Comparison of ENCODE assay signal across 2 cellular contexts in the genomic region with DNA sequence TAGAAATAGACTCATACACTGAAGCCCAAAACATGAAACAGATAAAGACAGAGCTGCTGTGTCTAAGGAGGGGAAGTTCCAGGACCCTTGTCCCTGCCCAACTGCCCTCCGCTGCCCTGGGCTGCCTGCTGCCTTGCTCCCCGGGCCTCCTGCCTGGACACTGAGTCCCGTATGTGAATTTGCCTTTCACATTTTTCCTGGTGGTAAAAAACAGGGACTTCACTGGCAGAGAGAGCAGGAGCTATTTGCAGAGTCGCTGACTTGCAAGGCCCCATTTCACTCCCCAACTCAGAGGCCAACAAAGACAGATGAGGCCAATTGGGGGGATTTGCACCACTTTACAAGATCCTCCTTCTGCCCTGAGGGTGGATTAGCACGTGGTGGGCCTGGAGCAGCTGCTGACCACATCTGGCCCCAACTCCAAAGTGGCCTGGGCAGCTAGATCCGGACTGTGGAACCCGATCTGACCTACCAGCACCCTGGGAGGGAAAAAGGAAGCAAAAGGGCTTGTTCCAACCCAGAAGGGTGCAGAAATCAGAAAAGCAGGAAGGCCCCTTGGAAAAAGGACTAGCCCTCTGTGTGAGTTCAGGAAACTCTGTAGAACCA.
TF ChIP-seq lines count a peak whose summit lies in the region.

No MANE protein-coding gene starts in this region.

TF ChIP-seq in SK-N-SH, 30 proteins besides CTCF, POLR2A, EP300 and RAD21 (continued from another document):
- TF ChIP-seq, protein P1, sequence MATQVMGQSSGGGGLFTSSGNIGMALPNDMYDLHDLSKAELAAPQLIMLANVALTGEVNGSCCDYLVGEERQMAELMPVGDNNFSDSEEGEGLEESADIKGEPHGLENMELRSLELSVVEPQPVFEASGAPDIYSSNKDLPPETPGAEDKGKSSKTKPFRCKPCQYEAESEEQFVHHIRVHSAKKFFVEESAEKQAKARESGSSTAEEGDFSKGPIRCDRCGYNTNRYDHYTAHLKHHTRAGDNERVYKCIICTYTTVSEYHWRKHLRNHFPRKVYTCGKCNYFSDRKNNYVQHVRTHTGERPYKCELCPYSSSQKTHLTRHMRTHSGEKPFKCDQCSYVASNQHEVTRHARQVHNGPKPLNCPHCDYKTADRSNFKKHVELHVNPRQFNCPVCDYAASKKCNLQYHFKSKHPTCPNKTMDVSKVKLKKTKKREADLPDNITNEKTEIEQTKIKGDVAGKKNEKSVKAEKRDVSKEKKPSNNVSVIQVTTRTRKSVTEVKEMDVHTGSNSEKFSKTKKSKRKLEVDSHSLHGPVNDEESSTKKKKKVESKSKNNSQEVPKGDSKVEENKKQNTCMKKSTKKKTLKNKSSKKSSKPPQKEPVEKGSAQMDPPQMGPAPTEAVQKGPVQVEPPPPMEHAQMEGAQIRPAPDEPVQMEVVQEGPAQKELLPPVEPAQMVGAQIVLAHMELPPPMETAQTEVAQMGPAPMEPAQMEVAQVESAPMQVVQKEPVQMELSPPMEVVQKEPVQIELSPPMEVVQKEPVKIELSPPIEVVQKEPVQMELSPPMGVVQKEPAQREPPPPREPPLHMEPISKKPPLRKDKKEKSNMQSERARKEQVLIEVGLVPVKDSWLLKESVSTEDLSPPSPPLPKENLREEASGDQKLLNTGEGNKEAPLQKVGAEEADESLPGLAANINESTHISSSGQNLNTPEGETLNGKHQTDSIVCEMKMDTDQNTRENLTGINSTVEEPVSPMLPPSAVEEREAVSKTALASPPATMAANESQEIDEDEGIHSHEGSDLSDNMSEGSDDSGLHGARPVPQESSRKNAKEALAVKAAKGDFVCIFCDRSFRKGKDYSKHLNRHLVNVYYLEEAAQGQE (IDR thresholded peaks at IDR 0.05; ENCODE audit: low read depth, low read length), result no peak
- TF ChIP-seq SMC3 (IDR thresholded peaks at IDR 0.05; ENCODE audit: low read depth, low read length), result no peak
- TF ChIP-seq GATA2 (CRISPR knock-in tag; IDR thresholded peaks at IDR 0.05), result no peak
- TF ChIP-seq POLR2AphosphoS5 (IDR thresholded peaks at IDR 0.05; ENCODE audit: low read depth, low read length), result no peak
- no peak for TF ChIP-seq ELF1 (IDR thresholded peaks at IDR 0.05)
- TF ChIP-seq CHD2 (IDR thresholded peaks at IDR 0.05; ENCODE audit: low read length, partially characterized antibody), result no peak
- TF ChIP-seq TAF1 (IDR thresholded peaks at IDR 0.05; ENCODE audit: borderline replicate concordance, low read depth, low read length), result no peak

TF ChIP-seq in SK-N-SH treated with all-trans-retinoic acid at 6 μM for 48 hours, 23 proteins besides CTCF, POLR2A, EP300 and RAD21 (continued from another document):
- TF ChIP-seq ZFP30 (CRISPR knock-in tag; IDR thresholded peaks at IDR 0.05) (no peak), ARNTL (CRISPR knock-in tag; IDR thresholded peaks at IDR 0.05; ENCODE audit: borderline replicate concordance, low read depth) (no peak)
- TF ChIP-seq, protein P2, sequence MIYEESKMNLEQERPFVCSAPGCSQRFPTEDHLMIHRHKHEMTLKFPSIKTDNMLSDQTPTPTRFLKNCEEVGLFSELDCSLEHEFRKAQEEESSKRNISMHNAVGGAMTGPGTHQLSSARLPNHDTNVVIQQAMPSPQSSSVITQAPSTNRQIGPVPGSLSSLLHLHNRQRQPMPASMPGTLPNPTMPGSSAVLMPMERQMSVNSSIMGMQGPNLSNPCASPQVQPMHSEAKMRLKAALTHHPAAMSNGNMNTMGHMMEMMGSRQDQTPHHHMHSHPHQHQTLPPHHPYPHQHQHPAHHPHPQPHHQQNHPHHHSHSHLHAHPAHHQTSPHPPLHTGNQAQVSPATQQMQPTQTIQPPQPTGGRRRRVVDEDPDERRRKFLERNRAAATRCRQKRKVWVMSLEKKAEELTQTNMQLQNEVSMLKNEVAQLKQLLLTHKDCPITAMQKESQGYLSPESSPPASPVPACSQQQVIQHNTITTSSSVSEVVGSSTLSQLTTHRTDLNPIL (CRISPR knock-in tag; IDR thresholded peaks at IDR 0.05; ENCODE audit: low read depth), result no peak
- TF ChIP-seq, protein P3, sequence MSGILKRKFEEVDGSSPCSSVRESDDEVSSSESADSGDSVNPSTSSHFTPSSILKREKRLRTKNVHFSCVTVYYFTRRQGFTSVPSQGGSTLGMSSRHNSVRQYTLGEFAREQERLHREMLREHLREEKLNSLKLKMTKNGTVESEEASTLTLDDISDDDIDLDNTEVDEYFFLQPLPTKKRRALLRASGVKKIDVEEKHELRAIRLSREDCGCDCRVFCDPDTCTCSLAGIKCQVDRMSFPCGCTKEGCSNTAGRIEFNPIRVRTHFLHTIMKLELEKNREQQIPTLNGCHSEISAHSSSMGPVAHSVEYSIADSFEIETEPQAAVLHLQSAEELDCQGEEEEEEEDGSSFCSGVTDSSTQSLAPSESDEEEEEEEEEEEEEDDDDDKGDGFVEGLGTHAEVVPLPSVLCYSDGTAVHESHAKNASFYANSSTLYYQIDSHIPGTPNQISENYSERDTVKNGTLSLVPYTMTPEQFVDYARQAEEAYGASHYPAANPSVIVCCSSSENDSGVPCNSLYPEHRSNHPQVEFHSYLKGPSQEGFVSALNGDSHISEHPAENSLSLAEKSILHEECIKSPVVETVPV (CRISPR knock-in tag; IDR thresholded peaks at IDR 0.05), result no peak
